8 cellular contexts compared by ENCODE assay signal in genomic region chr15:43832485-43832884, GRCh38. TPM values are rescaled to one million over a fixed set of nuclear protein-coding genes. Genes with fewer than 3 reads are reported as not detected.
A peak's percentile ranks its signal among the peaks of the same experiment; 100 is the strongest.
DNase-seq lines count a peak whose midpoint lies in the region; ATAC-seq and TF ChIP-seq lines count a peak whose summit lies in the region.
"Not testable (repeated sequence)": the region's sequence is repeated elsewhere in the genome, so short reads cannot be mapped to it uniquely, and the experiment has no call there.
"Had no signal": no experiment of that assay in that cellular context is flagged by ENCODE, and none has a peak within 500 bp of the region (broad histone marks: within the 10 kb centered on the region; RNA-seq: fewer than 3 reads in every experiment).

No MANE protein-coding gene starts in this region.

- H3K27me3 Mint-ChIP-seq in CD4-positive, alpha-beta T cell; activated CD4-positive, alpha-beta memory T cell treated with anti-CD3 and anti-CD28 coated beads for 36 hours; activated T-cell treated with anti-CD3 and anti-CD28 coated beads, Interleukin-2, amount 50 U/mL, for 72 hours (ENCODE audit: low read depth); central memory CD8-positive, alpha-beta T cell; nephron progenitor cell (ENCODE audit: low read depth, poor library complexity): not testable (repeated sequence)

- intact Hi-C loops in CD4-positive, alpha-beta T cell (cut with DNase I, micrococcal nuclease); activated CD4-positive, alpha-beta memory T cell treated with anti-CD3 and anti-CD28 coated beads for 36 hours (cut with micrococcal nuclease): not testable (repeated sequence)

- POLR2A ChIA-PET in CD4-positive, alpha-beta T cell (lab: Charles Lee) = interaction anchor here (0.6 to 1.2 kb wide), 2 partner anchors 8 to 31 kb away, joined by 4 read pairs; partner anchors contain the start of gene MFAP1
- POLR2A ChIA-PET in HEK293T (lab: Yijun Ruan, JAX) = interaction anchor here (0.9 to 1.8 kb wide), 2 partner anchors 23 to 32 kb away, joined by 4 to 6 read pairs; partner anchors contain the start of genes HYPK and SERINC4
- POLR2A ChIA-PET in RWPE1 (lab: Yijun Ruan, JAX; ENCODE audit: low non-redundant PET) = interaction anchor here (1.0 kb wide), 1 partner anchor 8 kb away, joined by 6 read pairs; no protein-coding TSS in a partner anchor
- POLR2A ChIA-PET in activated CD4-positive, alpha-beta memory T cell treated with anti-CD3 and anti-CD28 coated beads for 36 hours (lab: Charles Lee) = not testable (repeated sequence)

- not testable (repeated sequence) for ATAC-seq in CD4-positive, alpha-beta T cell (ENCODE audit: poor library complexity); activated T-cell treated with anti-CD3 and anti-CD28 coated beads, Interleukin-2, amount 50 U/mL, for 72 hours (replicated peaks in 1 of 2)
- peak; percentile 14 for ATAC-seq in central memory CD8-positive, alpha-beta T cell (replicated peaks; ENCODE audit: extremely low read depth, poor library complexity, severe bottlenecking)

- not testable (repeated sequence) for H3K9me3 ChIP-seq in CD4-positive, alpha-beta T cell (ENCODE audit: control insufficient read depth, low read length)

- not testable (repeated sequence) for H3K27ac ChIP-seq in CD4-positive, alpha-beta T cell (ENCODE audit: low read depth, low read length)
- 0 out of 2 replicates have a peak overlapping the region, but pooled peaks have one; percentile 22 for H3K27ac ChIP-seq in RWPE1

- peaks cover 28% of the 10 kb centered on the region for H3K36me3 Mint-ChIP-seq in CD4-positive, alpha-beta T cell (ENCODE audit: low read depth)
- H3K36me3 Mint-ChIP-seq in activated CD4-positive, alpha-beta memory T cell treated with anti-CD3 and anti-CD28 coated beads for 36 hours = peaks cover 59% of the 10 kb centered on the region
- peaks cover 18 to 55% of the 10 kb centered on the region in 2 donors for H3K36me3 Mint-ChIP-seq in activated T-cell treated with anti-CD3 and anti-CD28 coated beads, Interleukin-2, amount 50 U/mL, for 72 hours (ENCODE audit: insufficient read depth in 2 of 2)
- peaks cover 28% of the 10 kb centered on the region for H3K36me3 Mint-ChIP-seq in central memory CD8-positive, alpha-beta T cell (ENCODE audit: insufficient read depth)
- peaks cover 51% of the 10 kb centered on the region for H3K36me3 Mint-ChIP-seq in nephron progenitor cell (ENCODE audit: low read depth)

- CTCF ChIA-PET in CD4-positive, alpha-beta T cell (lab: Charles Lee); activated CD4-positive, alpha-beta memory T cell treated with anti-CD3 and anti-CD28 coated beads for 36 hours (lab: Charles Lee): not testable (repeated sequence)
- CTCF ChIA-PET in HEK293T (lab: Yijun Ruan, JAX) (interaction anchor here (0.6 kb wide), 1 partner anchor 1021 kb away, joined by 5 read pairs; no protein-coding TSS in a partner anchor), RWPE1 (lab: Yijun Ruan, JAX) (interaction anchor here (0.6 kb wide), 1 partner anchor 392 kb away, joined by 3 read pairs; no protein-coding TSS in a partner anchor)

- peak overlapping the region; percentile 49 for H3K27ac Mint-ChIP-seq in CD4-positive, alpha-beta T cell
- H3K27ac Mint-ChIP-seq in activated CD4-positive, alpha-beta memory T cell treated with anti-CD3 and anti-CD28 coated beads for 36 hours = peak overlapping the region; percentile 2
- not testable (repeated sequence) for H3K27ac Mint-ChIP-seq in activated T-cell treated with anti-CD3 and anti-CD28 coated beads, Interleukin-2, amount 50 U/mL, for 72 hours
- H3K27ac Mint-ChIP-seq in central memory CD8-positive, alpha-beta T cell (ENCODE audit: low read depth) = peak overlapping the region; percentile 44
- H3K27ac Mint-ChIP-seq in nephron progenitor cell = peak overlapping the region; percentile 47

- TF ChIP-seq CTCF in CD4-positive, alpha-beta T cell (IDR thresholded peaks at IDR 0.05); RWPE1 (conservative IDR thresholded peaks at IDR 0.05; ENCODE audit: low read depth); nephron progenitor cell (IDR thresholded peaks at IDR 0.05): not testable (repeated sequence)

- H3K4me3 Mint-ChIP-seq in CD4-positive, alpha-beta T cell; activated CD4-positive, alpha-beta memory T cell treated with anti-CD3 and anti-CD28 coated beads for 36 hours; nephron progenitor cell: not testable (repeated sequence)
- peak overlapping the region; percentile 18 to 73 for H3K4me3 Mint-ChIP-seq in activated T-cell treated with anti-CD3 and anti-CD28 coated beads, Interleukin-2, amount 50 U/mL, for 72 hours
- peak overlapping the region; percentile 30 for H3K4me3 Mint-ChIP-seq in central memory CD8-positive, alpha-beta T cell

- peaks cover 28% of the 10 kb centered on the region for H3K4me1 Mint-ChIP-seq in CD4-positive, alpha-beta T cell (ENCODE audit: low read depth)
- peaks cover 34% of the 10 kb centered on the region for H3K4me1 Mint-ChIP-seq in activated CD4-positive, alpha-beta memory T cell treated with anti-CD3 and anti-CD28 coated beads for 36 hours (ENCODE audit: low read depth)
- peaks cover 48% of the 10 kb centered on the region for H3K4me1 Mint-ChIP-seq in activated T-cell treated with anti-CD3 and anti-CD28 coated beads, Interleukin-2, amount 50 U/mL, for 72 hours (ENCODE audit: low read depth)
- peaks cover 36% of the 10 kb centered on the region for H3K4me1 Mint-ChIP-seq in central memory CD8-positive, alpha-beta T cell
- peaks cover 21% of the 10 kb centered on the region for H3K4me1 Mint-ChIP-seq in nephron progenitor cell

- H3K9me3 Mint-ChIP-seq in CD4-positive, alpha-beta T cell; activated CD4-positive, alpha-beta memory T cell treated with anti-CD3 and anti-CD28 coated beads for 36 hours; activated T-cell treated with anti-CD3 and anti-CD28 coated beads, Interleukin-2, amount 50 U/mL, for 72 hours; central memory CD8-positive, alpha-beta T cell; nephron progenitor cell: not testable (repeated sequence)

- not testable (repeated sequence) for H3K27me3 ChIP-seq in CD4-positive, alpha-beta T cell (ENCODE audit: control insufficient read depth, insufficient read depth, low read length)

- not testable (repeated sequence) for DNase-seq in CD4-positive, alpha-beta T cell; HEK293T (ENCODE audit: extremely low spot score); RWPE1 (ENCODE audit: low spot score); activated CD4-positive, alpha-beta memory T cell treated with anti-CD3 and anti-CD28 coated beads for 36 hours; activated T-cell treated with anti-CD3 and anti-CD28 coated beads, Interleukin-2, amount 50 U/mL, for 72 hours; central memory CD8-positive, alpha-beta T cell (ENCODE audit: low spot score in 2 of 2); nephron progenitor cell

TF ChIP-seq in HEK293T, 16 proteins besides CTCF, POLR2A, EP300 and RAD21:
- TF ChIP-seq ZNF384 (IDR thresholded peaks at IDR 0.05) = 0 out of 2 replicates have a peak, but pooled peaks have one; percentile 31

RNA-seq across cellular contexts. Expression of gene WDR76, which starts 5.7 kb away (rescaled TPM):
- 1 to 10 TPM; 7.0 to 8.6 TPM for total RNA-seq in CD4-positive, alpha-beta T cell
- 10 to 100 TPM; 89.9 to 93.2 TPM for total RNA-seq in activated CD4-positive, alpha-beta memory T cell treated with anti-CD3 and anti-CD28 coated beads for 36 hours
- 100 to 1,000 TPM in 1 of 2 donors, 10 to 100 TPM in 1; 76.3 to 108 TPM for total RNA-seq in activated T-cell treated with anti-CD3 and anti-CD28 coated beads, Interleukin-2, amount 50 U/mL, for 72 hours

RNA-seq across cellular contexts. Expression of gene MFAP1, which starts 8.0 kb away (rescaled TPM):
- 10 to 100 TPM in 1 of 2 experiments, 1 to 10 TPM in 1; 9.4 to 10.6 TPM for total RNA-seq in CD4-positive, alpha-beta T cell
- 10 to 100 TPM; 37.2 to 38.0 TPM for total RNA-seq in activated CD4-positive, alpha-beta memory T cell treated with anti-CD3 and anti-CD28 coated beads for 36 hours
- 10 to 100 TPM; 34.1 to 34.5 TPM for total RNA-seq in activated T-cell treated with anti-CD3 and anti-CD28 coated beads, Interleukin-2, amount 50 U/mL, for 72 hours

RNA-seq across cellular contexts. Expression of gene HYPK, which starts 32.1 kb away (rescaled TPM):
- 10 to 100 TPM; 17.6 to 18.5 TPM for total RNA-seq in CD4-positive, alpha-beta T cell
- total RNA-seq in activated CD4-positive, alpha-beta memory T cell treated with anti-CD3 and anti-CD28 coated beads for 36 hours = 10 to 100 TPM; 16.7 to 19.1 TPM
- 10 to 100 TPM; 10.3 to 15.2 TPM for total RNA-seq in activated T-cell treated with anti-CD3 and anti-CD28 coated beads, Interleukin-2, amount 50 U/mL, for 72 hours

RNA-seq across cellular contexts. Expression of gene SERINC4, which starts 32.5 kb away (rescaled TPM):
- under 1 TPM in 1 of 2 experiments, not detected in 1; 0.36 TPM for total RNA-seq in CD4-positive, alpha-beta T cell
- total RNA-seq in activated CD4-positive, alpha-beta memory T cell treated with anti-CD3 and anti-CD28 coated beads for 36 hours = under 1 TPM; 0.10 to 0.15 TPM
- under 1 TPM; 0.14 to 0.23 TPM for total RNA-seq in activated T-cell treated with anti-CD3 and anti-CD28 coated beads, Interleukin-2, amount 50 U/mL, for 72 hours
- total RNA-seq: SK-MEL-5 had no signal

RNA-seq across cellular contexts. Expression of gene SERF2, which starts 40.4 kb away (rescaled TPM):
- 100 to 1,000 TPM; 319 to 323 TPM for total RNA-seq in CD4-positive, alpha-beta T cell
- total RNA-seq in activated CD4-positive, alpha-beta memory T cell treated with anti-CD3 and anti-CD28 coated beads for 36 hours = 100 to 1,000 TPM; 787 to 817 TPM
- total RNA-seq in activated T-cell treated with anti-CD3 and anti-CD28 coated beads, Interleukin-2, amount 50 U/mL, for 72 hours = 100 to 1,000 TPM; 445 to 520 TPM

Comparison
In these comparisons a context has a peak if more than half of its experiments do, and no peak if none do; other contexts are left out.
1. RNA of gene WDR76, which starts 5.7 kb away (total RNA-seq): 76.3 to 108 TPM in activated T-cell treated with anti-CD3 and anti-CD28 coated beads, Interleukin-2, amount 50 U/mL, for 72 hours and 89.9 to 93.2 TPM in activated CD4-positive, alpha-beta memory T cell treated with anti-CD3 and anti-CD28 coated beads for 36 hours; 7.0 to 8.6 TPM in CD4-positive, alpha-beta T cell; every median in the first group is over 4 times any median in the second.